15 cellular contexts compared by ENCODE assay signal in genomic region chr6:32123681-32124080, GRCh38. TPM values are rescaled to one million over a fixed set of nuclear protein-coding genes. Genes with fewer than 3 reads are reported as not detected.
A peak's percentile ranks its signal among the peaks of the same experiment; 100 is the strongest.
DNase-seq lines count a peak whose midpoint lies in the region; TF ChIP-seq lines count a peak whose summit lies in the region.
"Had no signal": no experiment of that assay in that cellular context is flagged by ENCODE, and none has a peak within 500 bp of the region (broad histone marks: within the 10 kb centered on the region; RNA-seq: fewer than 3 reads in every experiment).

No MANE protein-coding gene starts in this region.

- POLR2A ChIA-PET in activated CD4-positive, alpha-beta memory T cell treated with anti-CD3 and anti-CD28 coated beads for 36 hours (lab: Charles Lee), result no interaction called here
- POLR2A ChIA-PET in activated CD4-positive, alpha-beta memory T cell treated with anti-CD3 and anti-CD28 coated beads, Interleukin-2, amount 10 ng/mL, durations not matched to agents 7 days and 5 days (lab: Charles Lee), result no interaction called here
- POLR2A ChIA-PET in RWPE1 (lab: Yijun Ruan, JAX; ENCODE audit: low non-redundant PET) (no interaction called here), HEK293T (lab: Yijun Ruan, JAX) (no interaction called here)

- peaks cover 31% of the 10 kb centered on the region for H3K4me1 Mint-ChIP-seq in activated CD4-positive, alpha-beta memory T cell treated with anti-CD3 and anti-CD28 coated beads for 36 hours (ENCODE audit: low read depth)
- peaks cover 31% of the 10 kb centered on the region for H3K4me1 Mint-ChIP-seq in activated CD4-positive, alpha-beta memory T cell treated with anti-CD3 and anti-CD28 coated beads, Interleukin-2, amount 10 ng/mL, durations not matched to agents 7 days and 5 days

- H3K9me3 Mint-ChIP-seq in activated CD4-positive, alpha-beta memory T cell treated with anti-CD3 and anti-CD28 coated beads for 36 hours, result no peaks in the 10 kb centered on the region
- no peaks in the 10 kb centered on the region for H3K9me3 Mint-ChIP-seq in activated CD4-positive, alpha-beta memory T cell treated with anti-CD3 and anti-CD28 coated beads, Interleukin-2, amount 10 ng/mL, durations not matched to agents 7 days and 5 days
- H3K9me3 Mint-ChIP-seq: CD8-positive, alpha-beta T cell had no signal

- no peak for DNase-seq in activated CD4-positive, alpha-beta memory T cell treated with anti-CD3 and anti-CD28 coated beads for 36 hours
- DNase-seq in activated CD4-positive, alpha-beta memory T cell treated with anti-CD3 and anti-CD28 coated beads, Interleukin-2, amount 10 ng/mL, durations not matched to agents 7 days and 5 days, result no peak
- DNase-seq in RWPE1 (ENCODE audit: low spot score) (no peak), cerebellum (ENCODE audit: low spot score) (peak; percentile 44), HEK293T (ENCODE audit: extremely low spot score) (no peak), HuH-7 (ENCODE audit: low spot score) (no peak)
- DNase-seq in activated CD4-positive, alpha-beta T cell treated with anti-CD3 and anti-CD28 coated beads for 4 hours, result no peak
- DNase-seq: Calu3; CD8-positive, alpha-beta T cell; DMS79 treated with DMSO at 0.1 percent for 48 hours; GOT3; H7 had no signal

- H3K4me3 Mint-ChIP-seq in activated CD4-positive, alpha-beta memory T cell treated with anti-CD3 and anti-CD28 coated beads for 36 hours, result no peak overlapping the region
- H3K4me3 Mint-ChIP-seq in activated CD4-positive, alpha-beta memory T cell treated with anti-CD3 and anti-CD28 coated beads, Interleukin-2, amount 10 ng/mL, durations not matched to agents 7 days and 5 days, result no peak overlapping the region
- H3K4me3 Mint-ChIP-seq: CD8-positive, alpha-beta T cell had no signal

- H3K27ac Mint-ChIP-seq in activated CD4-positive, alpha-beta memory T cell treated with anti-CD3 and anti-CD28 coated beads for 36 hours, result peak overlapping the region; percentile 1
- H3K27ac Mint-ChIP-seq in activated CD4-positive, alpha-beta memory T cell treated with anti-CD3 and anti-CD28 coated beads, Interleukin-2, amount 10 ng/mL, durations not matched to agents 7 days and 5 days, result no peak overlapping the region
- H3K27ac Mint-ChIP-seq: CD8-positive, alpha-beta T cell had no signal

- no peak for TF ChIP-seq CTCF in RWPE1 (conservative IDR thresholded peaks at IDR 0.05; ENCODE audit: low read depth)

- peak overlapping the region; percentile 4; the same call in 1 of the 2 replicates for H3K27ac ChIP-seq in RWPE1
- H3K27ac ChIP-seq: 22Rv1, A549, BLaER1 had no signal

- intact Hi-C loops in activated CD4-positive, alpha-beta memory T cell treated with anti-CD3 and anti-CD28 coated beads for 36 hours (cut with micrococcal nuclease), result no loop called here

- H3K36me3 Mint-ChIP-seq in activated CD4-positive, alpha-beta memory T cell treated with anti-CD3 and anti-CD28 coated beads for 36 hours, result peaks cover 37% of the 10 kb centered on the region
- H3K36me3 Mint-ChIP-seq in activated CD4-positive, alpha-beta memory T cell treated with anti-CD3 and anti-CD28 coated beads, Interleukin-2, amount 10 ng/mL, durations not matched to agents 7 days and 5 days (ENCODE audit: low read depth), result peaks cover 66% of the 10 kb centered on the region

- no peaks in the 10 kb centered on the region for H3K27me3 Mint-ChIP-seq in activated CD4-positive, alpha-beta memory T cell treated with anti-CD3 and anti-CD28 coated beads for 36 hours
- H3K27me3 Mint-ChIP-seq in activated CD4-positive, alpha-beta memory T cell treated with anti-CD3 and anti-CD28 coated beads, Interleukin-2, amount 10 ng/mL, durations not matched to agents 7 days and 5 days, result no peaks in the 10 kb centered on the region

- CTCF ChIA-PET in activated CD4-positive, alpha-beta memory T cell treated with anti-CD3 and anti-CD28 coated beads for 36 hours (lab: Charles Lee), result no interaction called here
- CTCF ChIA-PET in activated CD4-positive, alpha-beta memory T cell treated with anti-CD3 and anti-CD28 coated beads, Interleukin-2, amount 10 ng/mL, durations not matched to agents 7 days and 5 days (lab: Charles Lee), result no interaction called here
- CTCF ChIA-PET in RWPE1 (lab: Yijun Ruan, JAX), result no interaction called here
- CTCF ChIA-PET in HEK293T (lab: Yijun Ruan, JAX), result no interaction called here

TF ChIP-seq in HEK293T, 16 proteins besides CTCF, POLR2A, EP300 and RAD21:
- no peak for TF ChIP-seq L3MBTL2 (conservative IDR thresholded peaks at IDR 0.05)
- TF ChIP-seq, protein P1, sequence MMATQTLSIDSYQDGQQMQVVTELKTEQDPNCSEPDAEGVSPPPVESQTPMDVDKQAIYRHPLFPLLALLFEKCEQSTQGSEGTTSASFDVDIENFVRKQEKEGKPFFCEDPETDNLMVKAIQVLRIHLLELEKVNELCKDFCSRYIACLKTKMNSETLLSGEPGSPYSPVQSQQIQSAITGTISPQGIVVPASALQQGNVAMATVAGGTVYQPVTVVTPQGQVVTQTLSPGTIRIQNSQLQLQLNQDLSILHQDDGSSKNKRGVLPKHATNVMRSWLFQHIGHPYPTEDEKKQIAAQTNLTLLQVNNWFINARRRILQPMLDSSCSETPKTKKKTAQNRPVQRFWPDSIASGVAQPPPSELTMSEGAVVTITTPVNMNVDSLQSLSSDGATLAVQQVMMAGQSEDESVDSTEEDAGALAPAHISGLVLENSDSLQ (IDR thresholded peaks at IDR 0.05), result no peak
- no peak for TF ChIP-seq SP1 (IDR thresholded peaks at IDR 0.05)
- TF ChIP-seq ARNT (IDR thresholded peaks at IDR 0.05), result no peak
- no peak for TF ChIP-seq LEF1 (IDR thresholded peaks at IDR 0.05; ENCODE audit: borderline replicate concordance)
- TF ChIP-seq ZNF384 (IDR thresholded peaks at IDR 0.05), result no peak
- no peak for TF ChIP-seq CTBP1 (IDR thresholded peaks at IDR 0.05; ENCODE audit: borderline replicate concordance)
- no peak for TF ChIP-seq ELF4 (IDR thresholded peaks at IDR 0.05)
- TF ChIP-seq TARDBP (IDR thresholded peaks at IDR 0.05), result no peak

RNA-seq across cellular contexts. Expression of gene ATF6B, which starts 4.4 kb away (rescaled TPM):
- 10 to 100 TPM; 67.4 to 80.9 TPM for total RNA-seq in activated CD4-positive, alpha-beta memory T cell treated with anti-CD3 and anti-CD28 coated beads for 36 hours
- 100 to 1,000 TPM; 142 to 147 TPM for total RNA-seq in activated CD4-positive, alpha-beta memory T cell treated with anti-CD3 and anti-CD28 coated beads, Interleukin-2, amount 10 ng/mL, durations not matched to agents 7 days and 5 days
- total RNA-seq in cerebellum, result 25.0 TPM

RNA-seq across cellular contexts. Expression of gene FKBPL, which starts 6.4 kb away (rescaled TPM):
- 1 to 10 TPM; 7.0 to 7.8 TPM for total RNA-seq in activated CD4-positive, alpha-beta memory T cell treated with anti-CD3 and anti-CD28 coated beads for 36 hours
- 1 to 10 TPM; 7.6 to 8.6 TPM for total RNA-seq in activated CD4-positive, alpha-beta memory T cell treated with anti-CD3 and anti-CD28 coated beads, Interleukin-2, amount 10 ng/mL, durations not matched to agents 7 days and 5 days
- 3.8 TPM for total RNA-seq in cerebellum

RNA-seq across cellular contexts. Expression of gene TNXB, which starts 14.5 kb away (rescaled TPM):
- total RNA-seq in activated CD4-positive, alpha-beta memory T cell treated with anti-CD3 and anti-CD28 coated beads for 36 hours, result 1 to 10 TPM; 5.2 to 5.8 TPM
- total RNA-seq in activated CD4-positive, alpha-beta memory T cell treated with anti-CD3 and anti-CD28 coated beads, Interleukin-2, amount 10 ng/mL, durations not matched to agents 7 days and 5 days, result 1 to 10 TPM; 5.7 to 6.4 TPM
- 9.3 TPM for total RNA-seq in cerebellum

RNA-seq across cellular contexts. Expression of gene PRRT1, which starts 28.1 kb away (rescaled TPM):
- under 1 TPM; 0.33 to 0.36 TPM for total RNA-seq in activated CD4-positive, alpha-beta memory T cell treated with anti-CD3 and anti-CD28 coated beads for 36 hours
- under 1 TPM; 0.13 to 0.28 TPM for total RNA-seq in activated CD4-positive, alpha-beta memory T cell treated with anti-CD3 and anti-CD28 coated beads, Interleukin-2, amount 10 ng/mL, durations not matched to agents 7 days and 5 days
- 1.2 TPM for total RNA-seq in cerebellum

RNA-seq across cellular contexts. Expression of gene PPT2, which starts 30.3 kb away (rescaled TPM):
- 1 to 10 TPM; 9.5 to 9.9 TPM for total RNA-seq in activated CD4-positive, alpha-beta memory T cell treated with anti-CD3 and anti-CD28 coated beads for 36 hours
- total RNA-seq in activated CD4-positive, alpha-beta memory T cell treated with anti-CD3 and anti-CD28 coated beads, Interleukin-2, amount 10 ng/mL, durations not matched to agents 7 days and 5 days, result 1 to 10 TPM; 8.3 to 9.4 TPM
- 17.8 TPM for total RNA-seq in cerebellum
